ENCODE assay signal across 1 cellular context in genomic region chr2:159130302-159130701, GRCh38.
TF ChIP-seq lines count a peak whose summit lies in the region.

No MANE protein-coding gene starts in this region.

TF ChIP-seq in K562, 482 proteins besides CTCF, POLR2A, EP300 and RAD21 (continued from another document and continues in another):
- no peak for TF ChIP-seq ZHX1 (conservative IDR thresholded peaks at IDR 0.05; ENCODE audit: low read length)
- peak; percentile 77; the same call in 1 of the 2 replicates for TF ChIP-seq HMG20A (CRISPR knock-in tag; conservative IDR thresholded peaks at IDR 0.05)
- peak; percentile 37; the same call in 1 of the 2 replicates for TF ChIP-seq VEZF1 (CRISPR knock-in tag; IDR thresholded peaks at IDR 0.05)
- TF ChIP-seq ZC3H4 (CRISPR knock-in tag; IDR thresholded peaks at IDR 0.05; ENCODE audit: borderline replicate concordance) = no peak
- TF ChIP-seq SAFB (IDR thresholded peaks at IDR 0.05; ENCODE audit: borderline replicate concordance, low read depth, low read length) = no peak
- peak; percentile 72 for TF ChIP-seq NCOR1 (IDR thresholded peaks at IDR 0.05)
- no peak for TF ChIP-seq SRSF7 (optimal IDR thresholded peaks at IDR 0.05; ENCODE audit: low read depth, low read length)
- TF ChIP-seq NUFIP1 (IDR thresholded peaks at IDR 0.05; ENCODE audit: partially characterized antibody) = no peak
- no peak for TF ChIP-seq ZNF347 (CRISPR knock-in tag; IDR thresholded peaks at IDR 0.05; ENCODE audit: low read depth)
- no peak for TF ChIP-seq POLR3G (IDR thresholded peaks at IDR 0.05; ENCODE audit: extremely low read depth, insufficient read length, insufficient replicate concordance)
- no peak for TF ChIP-seq ZNF143 (CRISPR knock-in tag; IDR thresholded peaks at IDR 0.05)
- TF ChIP-seq ARID4B (CRISPR knock-in tag; IDR thresholded peaks at IDR 0.05) = no peak
- TF ChIP-seq PHF21A (IDR thresholded peaks at IDR 0.05; ENCODE audit: borderline replicate concordance, low read depth) = no peak
- TF ChIP-seq NONO (IDR thresholded peaks at IDR 0.05; ENCODE audit: low read depth in 2 of 2, low read length in 1 of 2) = no peak
- TF ChIP-seq TAF9B (IDR thresholded peaks at IDR 0.05; ENCODE audit: partially characterized antibody) = no peak
- TF ChIP-seq PURB (CRISPR knock-in tag; IDR thresholded peaks at IDR 0.05; ENCODE audit: low read depth) = no peak
- no peak for TF ChIP-seq EZH2 (IDR thresholded peaks at IDR 0.05; ENCODE audit: borderline replicate concordance, low read depth, low read length)
- no peak for TF ChIP-seq MYBL2 (IDR thresholded peaks at IDR 0.05; ENCODE audit: low read depth)
- no peak for TF ChIP-seq MYBL2 (CRISPR knock-in tag; IDR thresholded peaks at IDR 0.05; ENCODE audit: borderline replicate concordance)
- no peak for TF ChIP-seq POLR2AphosphoS2 (IDR thresholded peaks at IDR 0.05; ENCODE audit: low read length)
- no peak for TF ChIP-seq ARHGAP35 (IDR thresholded peaks at IDR 0.05; ENCODE audit: partially characterized antibody)
- no peak for TF ChIP-seq TGIF2 (CRISPR knock-in tag; IDR thresholded peaks at IDR 0.05)
- peak; percentile 63 for TF ChIP-seq ZBTB12 (CRISPR knock-in tag; IDR thresholded peaks at IDR 0.05)
- TF ChIP-seq TRIM28 (IDR thresholded peaks at IDR 0.05) = no peak
- TF ChIP-seq ZNF57 (CRISPR knock-in tag; IDR thresholded peaks at IDR 0.05) = no peak
- no peak for TF ChIP-seq ETS2 (tag; IDR thresholded peaks at IDR 0.05; ENCODE audit: borderline replicate concordance, poor library complexity, severe bottlenecking)
- TF ChIP-seq POLR3A (IDR thresholded peaks at IDR 0.05; ENCODE audit: borderline replicate concordance, extremely low read depth, insufficient read depth, insufficient read length) = no peak
- TF ChIP-seq CEBPG (CRISPR knock-in tag; IDR thresholded peaks at IDR 0.05) = no peak
- TF ChIP-seq CEBPG (tag; conservative IDR thresholded peaks at IDR 0.05 in 1 of 2, IDR thresholded peaks at IDR 0.05 in 1 of 2) = no peak
- TF ChIP-seq U2AF1 (optimal IDR thresholded peaks at IDR 0.05; ENCODE audit: low read depth, low read length) = no peak
- TF ChIP-seq MTA1 (IDR thresholded peaks at IDR 0.05; ENCODE audit: borderline replicate concordance) = peak; percentile 90
- no peak for TF ChIP-seq ARNT (IDR thresholded peaks at IDR 0.05)
- peak; percentile 92 for TF ChIP-seq OTX1 (CRISPR knock-in tag; IDR thresholded peaks at IDR 0.05)
- TF ChIP-seq RFX7 (CRISPR knock-in tag; IDR thresholded peaks at IDR 0.05) = no peak
- no peak for TF ChIP-seq ZKSCAN8 (CRISPR knock-in tag; IDR thresholded peaks at IDR 0.05)
- no peak for TF ChIP-seq ZNF408 (CRISPR knock-in tag; IDR thresholded peaks at IDR 0.05; ENCODE audit: low read depth)
- peak; percentile 78; the same call in 1 of the 2 replicates for TF ChIP-seq RUNX1 (IDR thresholded peaks at IDR 0.05; ENCODE audit: low read depth)
- TF ChIP-seq ZNF140 (CRISPR knock-in tag; IDR thresholded peaks at IDR 0.05) = no peak
- TF ChIP-seq GATAD2A (IDR thresholded peaks at IDR 0.05) = no peak; the same call in 1 of the 2 replicates
- 0 out of 4 replicates have a peak, but pooled peaks of 1 of the 2 experiments have one; percentile 39 for TF ChIP-seq ZNF318 (IDR thresholded peaks at IDR 0.05; ENCODE audit: borderline replicate concordance in 1 of 2, low read depth in 1 of 2)
- TF ChIP-seq TEAD4 (IDR thresholded peaks at IDR 0.05; ENCODE audit: low read length) = peak; percentile 91
- TF ChIP-seq TEAD4 (CRISPR knock-in tag; IDR thresholded peaks at IDR 0.05; ENCODE audit: borderline replicate concordance) = no peak
- TF ChIP-seq ZFP1 (CRISPR knock-in tag; IDR thresholded peaks at IDR 0.05) = no peak
- TF ChIP-seq BRF1 (IDR thresholded peaks at IDR 0.05; ENCODE audit: borderline replicate concordance, extremely low read depth, insufficient read length) = no peak
- TF ChIP-seq CREB3 (tag; conservative IDR thresholded peaks at IDR 0.05; ENCODE audit: low read depth) = no peak
- no peak for TF ChIP-seq CREB3L1 (IDR thresholded peaks at IDR 0.05; ENCODE audit: borderline replicate concordance, low read depth)
- TF ChIP-seq KLF10 (CRISPR knock-in tag; IDR thresholded peaks at IDR 0.05) = no peak
- no peak for TF ChIP-seq COPS2 (conservative IDR thresholded peaks at IDR 0.05)
